17 cellular contexts compared by ENCODE assay signal in genomic region chr13:73179906-73180305, GRCh38.
A peak's percentile ranks its signal among the peaks of the same experiment; 100 is the strongest.
DNase-seq lines count a peak whose midpoint lies in the region.
"Had no signal": no experiment of that assay in that cellular context is flagged by ENCODE, and none has a peak within 500 bp of the region (broad histone marks: within the 10 kb centered on the region; RNA-seq: fewer than 3 reads in every experiment).

No MANE protein-coding gene starts in this region.

- H3K4me1 ChIP-seq in mesodermal cell (ENCODE audit: control insufficient read depth, insufficient read depth, low read length, poor library complexity, severe bottlenecking), result no peaks in the 10 kb centered on the region

- H3K27ac ChIP-seq in mesodermal cell (ENCODE audit: low read depth, low read length, severe bottlenecking), result peak overlapping the region; percentile 13
- H3K27ac ChIP-seq: A549 had no signal

- peak; percentile 75 for DNase-seq in ELR (ENCODE audit: low read depth)
- peak; percentile 49 for DNase-seq in M059J (ENCODE audit: low read depth)
- peak; percentile 37 for DNase-seq in dedifferentiated amniotic fluid mesenchymal stem cell (ENCODE audit: extremely low spot score)
- no peak for DNase-seq in activated naive CD4-positive, alpha-beta T cell treated with Interleukin-2 at 50 U/mL for 16 hours
- no peak for DNase-seq in ecto neural progenitor cell (ENCODE audit: low spot score)
- DNase-seq in ureter (ENCODE audit: low spot score), result no peak
- DNase-seq: CD8-positive, alpha-beta memory T cell; DMS 273 treated with DMSO at 0.1 percent for 48 hours; DMS79; H7; KBM-7; MM.1S; NCI-H2029 treated with DMSO at 0.1 percent for 48 hours; NCI-H526 treated with DMSO at 0.1 percent for 48 hours; SHP77 treated with DMSO at 0.1 percent for 48 hours had no signal

- H3K36me3 ChIP-seq in mesodermal cell (ENCODE audit: control insufficient read depth, insufficient read depth, low read length), result no peaks in the 10 kb centered on the region

- 90 to 100% methylated on average over 2 to 4 of the region's 5 CpGs for WGBS in mesodermal cell (ENCODE audit: insufficient coverage in 2 of 2), 2 experiments

- no peaks in the 10 kb centered on the region for H3K9me3 ChIP-seq in mesodermal cell (ENCODE audit: control insufficient read depth, low read length)
- H3K9me3 ChIP-seq: A549 had no signal

- no peak overlapping the region for H3K4me3 ChIP-seq in mesodermal cell (ENCODE audit: extremely low read depth, insufficient read depth, low read length, poor library complexity, severe bottlenecking)
- H3K4me3 ChIP-seq: A549 had no signal

Comparison
In these comparisons a context has a peak if more than half of its experiments do, and no peak if none do; other contexts are left out.
1. DNase-seq: peak in ELR (single experiment), M059J (single experiment) and dedifferentiated amniotic fluid mesenchymal stem cell (single experiment); none in activated naive CD4-positive, alpha-beta T cell treated with Interleukin-2 at 50 U/mL for 16 hours (single experiment), ecto neural progenitor cell (single experiment) and ureter (single experiment).